1 cellular context compared by ENCODE assay signal in genomic region chr12:58765653-58766554, GRCh38.
TF ChIP-seq lines count a peak whose summit lies in the region.

No MANE protein-coding gene starts in this region.

TF ChIP-seq in HepG2, 621 proteins besides CTCF, POLR2A, EP300 and RAD21 (continued from another document):
- TF ChIP-seq PRDM10 (CRISPR knock-in tag; IDR thresholded peaks at IDR 0.05; ENCODE audit: low read depth) (no peak), SAFB2 (CRISPR knock-in tag; IDR thresholded peaks at IDR 0.05; ENCODE audit: borderline replicate concordance, low read depth) (no peak), NFRKB (IDR thresholded peaks at IDR 0.05) (peak; percentile 87), TRIM24 (CRISPR knock-in tag; IDR thresholded peaks at IDR 0.05) (no peak), TOE1 (CRISPR knock-in tag; IDR thresholded peaks at IDR 0.05) (0 out of 2 replicates have a peak, but pooled peaks have one; percentile 63), KAT8 (CRISPR knock-in tag; IDR thresholded peaks at IDR 0.05) (peak; percentile 60; the same call in 1 of the 2 replicates), MXD4 (CRISPR knock-in tag; IDR thresholded peaks at IDR 0.05) (no peak), ZNF205 (CRISPR knock-in tag; IDR thresholded peaks at IDR 0.05) (peak; percentile 63; the same call in 1 of the 2 replicates), ZNF605 (CRISPR knock-in tag; IDR thresholded peaks at IDR 0.05) (no peak), ZNF138 (CRISPR knock-in tag; IDR thresholded peaks at IDR 0.05; ENCODE audit: low read depth) (no peak), NR2C2 (CRISPR knock-in tag; IDR thresholded peaks at IDR 0.05; ENCODE audit: borderline replicate concordance) (peak; percentile 42; the same call in 1 of the 2 replicates), NR2F2 (IDR thresholded peaks at IDR 0.05; ENCODE audit: borderline replicate concordance, low read depth) (peak; percentile 80), ZNF512 (CRISPR knock-in tag; IDR thresholded peaks at IDR 0.05) (no peak), GATAD1 (CRISPR knock-in tag; IDR thresholded peaks at IDR 0.05) (0 out of 2 replicates have a peak, but pooled peaks have one; percentile 29), ZFYVE20 (CRISPR knock-in tag; IDR thresholded peaks at IDR 0.05; ENCODE audit: borderline replicate concordance, low read depth) (no peak), FOXA1 (IDR thresholded peaks at IDR 0.05) (peak; percentile 99), FOXA1 (CRISPR knock-in tag; IDR thresholded peaks at IDR 0.05) (peak; percentile 97), CEBPG (CRISPR knock-in tag; IDR thresholded peaks at IDR 0.05) (peak; percentile 80), ARNTL (CRISPR knock-in tag; IDR thresholded peaks at IDR 0.05) (peak; percentile 62; the same call in 1 of the 2 replicates), ZFP1 (CRISPR knock-in tag; IDR thresholded peaks at IDR 0.05) (peak; percentile 73; the same call in 1 of the 2 replicates), AHDC1 (CRISPR knock-in tag; IDR thresholded peaks at IDR 0.05; ENCODE audit: borderline replicate concordance) (peak; percentile 99), FOSL1 (CRISPR knock-in tag; IDR thresholded peaks at IDR 0.05; ENCODE audit: borderline replicate concordance) (no peak), ZNF567 (CRISPR knock-in tag; IDR thresholded peaks at IDR 0.05; ENCODE audit: borderline replicate concordance) (no peak), MXI1 (IDR thresholded peaks at IDR 0.05; ENCODE audit: borderline replicate concordance, low read depth, low read length) (peak; percentile 91; the same call in 2 of the 3 replicates), ONECUT2 (CRISPR knock-in tag; IDR thresholded peaks at IDR 0.05) (peak; percentile 79), ZMYM4 (CRISPR knock-in tag; IDR thresholded peaks at IDR 0.05) (peak; percentile 72; the same call in 1 of the 2 replicates), TBL1XR1 (IDR thresholded peaks at IDR 0.05; ENCODE audit: borderline replicate concordance, low read length, partially characterized antibody) (peak; percentile 68), MAF1 (CRISPR knock-in tag; IDR thresholded peaks at IDR 0.05; ENCODE audit: borderline replicate concordance) (no peak), SMAD3 (CRISPR knock-in tag; IDR thresholded peaks at IDR 0.05) (peak; percentile 52; the same call in 1 of the 2 replicates), ATRX (CRISPR knock-in tag; IDR thresholded peaks at IDR 0.05; ENCODE audit: borderline replicate concordance) (no peak), JUN (CRISPR knock-in tag; IDR thresholded peaks at IDR 0.05) (no peak; the same call in 1 of the 2 replicates), ZNF841 (CRISPR knock-in tag; IDR thresholded peaks at IDR 0.05; ENCODE audit: borderline replicate concordance) (no peak), EHMT2 (IDR thresholded peaks at IDR 0.05; ENCODE audit: borderline replicate concordance, low read depth, low read length) (peak; percentile 95; the same call in 1 of the 2 replicates), GATA4 (IDR thresholded peaks at IDR 0.05; ENCODE audit: borderline replicate concordance, low read depth) (peak; percentile 64; the same call in 1 of the 2 replicates), RFX1 (IDR thresholded peaks at IDR 0.05) (peak; percentile 96), YEATS4 (CRISPR knock-in tag; IDR thresholded peaks at IDR 0.05; ENCODE audit: borderline replicate concordance) (peak; percentile 21; the same call in 1 of the 2 replicates), HMG20A (CRISPR knock-in tag; IDR thresholded peaks at IDR 0.05; ENCODE audit: borderline replicate concordance) (peak; percentile 82; the same call in 1 of the 2 replicates), TBX2 (CRISPR knock-in tag; IDR thresholded peaks at IDR 0.05; ENCODE audit: borderline replicate concordance) (peak; percentile 66)
